ENCODE assay signal across 1 cellular context in the genomic region with DNA sequence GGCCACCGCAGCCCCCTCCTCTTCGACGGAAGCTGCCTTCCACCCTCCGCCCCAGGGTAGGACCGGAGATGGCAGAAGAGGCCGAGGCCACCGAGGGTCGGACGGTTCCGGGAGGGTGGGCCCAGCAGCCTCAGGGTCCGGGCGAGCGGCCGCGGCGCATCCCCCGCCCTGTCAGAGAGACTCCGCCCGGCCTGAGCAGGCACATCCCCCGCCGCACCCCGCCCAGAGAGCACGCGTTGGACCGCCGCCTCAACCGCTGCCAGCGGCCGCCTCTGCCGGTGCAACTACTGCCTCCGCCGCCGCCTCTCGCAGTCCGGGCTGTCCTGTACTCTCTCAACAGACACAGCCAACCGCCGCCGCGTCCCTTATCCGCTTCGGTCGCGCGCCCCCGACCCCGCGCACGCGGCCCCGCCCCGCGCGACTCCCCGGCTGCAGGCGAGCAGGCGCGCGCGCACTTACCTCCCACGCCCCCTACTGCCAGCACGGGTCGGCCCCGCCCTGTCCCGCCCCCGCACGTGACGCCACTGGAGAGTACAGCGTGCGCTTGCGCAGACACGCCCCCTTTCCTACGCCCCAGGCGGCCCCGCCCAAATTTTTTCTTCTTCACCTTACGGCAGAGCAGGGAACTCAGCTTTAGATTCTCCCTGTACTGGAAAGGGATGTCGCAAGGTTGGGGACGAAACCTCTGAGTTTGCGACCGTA.
A peak's percentile ranks its signal among the peaks of the same experiment; 100 is the strongest.
TF ChIP-seq lines count a peak whose summit lies in the region.

A gene with protein sequence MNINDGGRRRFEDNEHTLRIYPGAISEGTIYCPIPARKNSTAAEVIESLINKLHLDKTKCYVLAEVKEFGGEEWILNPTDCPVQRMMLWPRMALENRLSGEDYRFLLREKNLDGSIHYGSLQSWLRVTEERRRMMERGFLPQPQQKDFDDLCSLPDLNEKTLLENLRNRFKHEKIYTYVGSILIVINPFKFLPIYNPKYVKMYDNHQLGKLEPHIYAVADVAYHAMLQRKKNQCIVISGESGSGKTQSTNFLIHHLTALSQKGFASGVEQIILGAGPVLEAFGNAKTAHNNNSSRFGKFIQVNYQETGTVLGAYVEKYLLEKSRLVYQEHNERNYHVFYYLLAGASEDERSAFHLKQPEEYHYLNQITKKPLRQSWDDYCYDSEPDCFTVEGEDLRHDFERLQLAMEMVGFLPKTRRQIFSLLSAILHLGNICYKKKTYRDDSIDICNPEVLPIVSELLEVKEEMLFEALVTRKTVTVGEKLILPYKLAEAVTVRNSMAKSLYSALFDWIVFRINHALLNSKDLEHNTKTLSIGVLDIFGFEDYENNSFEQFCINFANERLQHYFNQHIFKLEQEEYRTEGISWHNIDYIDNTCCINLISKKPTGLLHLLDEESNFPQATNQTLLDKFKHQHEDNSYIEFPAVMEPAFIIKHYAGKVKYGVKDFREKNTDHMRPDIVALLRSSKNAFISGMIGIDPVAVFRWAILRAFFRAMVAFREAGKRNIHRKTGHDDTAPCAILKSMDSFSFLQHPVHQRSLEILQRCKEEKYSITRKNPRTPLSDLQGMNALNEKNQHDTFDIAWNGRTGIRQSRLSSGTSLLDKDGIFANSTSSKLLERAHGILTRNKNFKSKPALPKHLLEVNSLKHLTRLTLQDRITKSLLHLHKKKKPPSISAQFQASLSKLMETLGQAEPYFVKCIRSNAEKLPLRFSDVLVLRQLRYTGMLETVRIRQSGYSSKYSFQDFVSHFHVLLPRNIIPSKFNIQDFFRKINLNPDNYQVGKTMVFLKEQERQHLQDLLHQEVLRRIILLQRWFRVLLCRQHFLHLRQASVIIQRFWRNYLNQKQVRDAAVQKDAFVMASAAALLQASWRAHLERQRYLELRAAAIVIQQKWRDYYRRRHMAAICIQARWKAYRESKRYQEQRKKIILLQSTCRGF (N-terminal part only) (minus strand): TSS at position 453 of the 702 bp plus-strand sequence. CDS start 71,587 bp downstream, outside the sequence.

TF ChIP-seq in HepG2, 621 proteins besides CTCF, POLR2A, EP300 and RAD21 (continued from another document and continues in another):
- TF ChIP-seq DNMT3B (CRISPR knock-in tag; conservative IDR thresholded peaks at IDR 0.05) (no peak), IRF9 (CRISPR knock-in tag; IDR thresholded peaks at IDR 0.05; ENCODE audit: borderline replicate concordance) (no peak), ZNF446 (CRISPR knock-in tag; IDR thresholded peaks at IDR 0.05) (no peak), EEA1 (CRISPR knock-in tag; IDR thresholded peaks at IDR 0.05; ENCODE audit: borderline replicate concordance) (no peak), SIX4 (CRISPR knock-in tag; IDR thresholded peaks at IDR 0.05) (no peak), SETDB1 (CRISPR knock-in tag; IDR thresholded peaks at IDR 0.05; ENCODE audit: borderline replicate concordance) (no peak), ZBTB20 (CRISPR knock-in tag; IDR thresholded peaks at IDR 0.05; ENCODE audit: borderline replicate concordance, low read depth) (no peak), ZFP62 (CRISPR knock-in tag; IDR thresholded peaks at IDR 0.05) (no peak), ZNF296 (CRISPR knock-in tag; conservative IDR thresholded peaks at IDR 0.05) (no peak), MIER2 (CRISPR knock-in tag; IDR thresholded peaks at IDR 0.05) (no peak), RBAK (CRISPR knock-in tag; IDR thresholded peaks at IDR 0.05) (no peak), ZNF816 (CRISPR knock-in tag; IDR thresholded peaks at IDR 0.05; ENCODE audit: borderline replicate concordance) (0 out of 2 replicates have a peak, but pooled peaks have one; percentile 48), NFIB (CRISPR knock-in tag; IDR thresholded peaks at IDR 0.05; ENCODE audit: borderline replicate concordance) (no peak), ZNF333 (CRISPR knock-in tag; IDR thresholded peaks at IDR 0.05; ENCODE audit: borderline replicate concordance) (no peak), HOXA7 (CRISPR knock-in tag; IDR thresholded peaks at IDR 0.05) (no peak), ZNF800 (CRISPR knock-in tag; IDR thresholded peaks at IDR 0.05) (0 out of 2 replicates have a peak, but pooled peaks have one; percentile 22), KIAA2018 (CRISPR knock-in tag; IDR thresholded peaks at IDR 0.05; ENCODE audit: borderline replicate concordance) (no peak), ZNF619 (CRISPR knock-in tag; IDR thresholded peaks at IDR 0.05) (0 out of 2 replicates have a peak, but pooled peaks have one; percentile 13), ZSCAN29 (CRISPR knock-in tag; conservative IDR thresholded peaks at IDR 0.05) (no peak), TOPORS (CRISPR knock-in tag; IDR thresholded peaks at IDR 0.05) (peak; percentile 54; the same call in 1 of the 2 replicates), FLYWCH1 (CRISPR knock-in tag; IDR thresholded peaks at IDR 0.05) (no peak), ASH2L (IDR thresholded peaks at IDR 0.05; ENCODE audit: insufficient read length, low read depth, low read length) (no peak), GABPA (IDR thresholded peaks at IDR 0.05; ENCODE audit: low read depth, low read length) (no peak), GABPA (CRISPR knock-in tag; IDR thresholded peaks at IDR 0.05; ENCODE audit: low read depth) (no peak), ZFP90 (CRISPR knock-in tag; IDR thresholded peaks at IDR 0.05; ENCODE audit: borderline replicate concordance) (no peak), DPF2 (CRISPR knock-in tag; IDR thresholded peaks at IDR 0.05; ENCODE audit: borderline replicate concordance, low read depth) (no peak), ZNF143 (CRISPR knock-in tag; IDR thresholded peaks at IDR 0.05) (no peak), ZNF138 (CRISPR knock-in tag; IDR thresholded peaks at IDR 0.05; ENCODE audit: low read depth) (no peak), ZNF615 (CRISPR knock-in tag; IDR thresholded peaks at IDR 0.05; ENCODE audit: borderline replicate concordance) (no peak)
- TF ChIP-seq, protein P1, sequence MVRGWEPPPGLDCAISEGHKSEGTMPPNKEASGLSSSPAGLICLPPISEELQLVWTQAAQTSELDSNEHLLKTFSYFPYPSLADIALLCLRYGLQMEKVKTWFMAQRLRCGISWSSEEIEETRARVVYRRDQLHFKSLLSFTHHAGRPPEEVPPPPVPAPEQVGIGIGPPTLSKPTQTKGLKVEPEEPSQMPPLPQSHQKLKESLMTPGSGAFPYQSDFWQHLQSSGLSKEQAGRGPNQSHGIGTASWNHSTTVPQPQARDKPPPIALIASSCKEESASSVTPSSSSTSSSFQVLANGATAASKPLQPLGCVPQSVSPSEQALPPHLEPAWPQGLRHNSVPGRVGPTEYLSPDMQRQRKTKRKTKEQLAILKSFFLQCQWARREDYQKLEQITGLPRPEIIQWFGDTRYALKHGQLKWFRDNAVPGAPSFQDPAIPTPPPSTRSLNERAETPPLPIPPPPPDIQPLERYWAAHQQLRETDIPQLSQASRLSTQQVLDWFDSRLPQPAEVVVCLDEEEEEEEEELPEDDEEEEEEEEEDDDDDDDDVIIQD (CRISPR knock-in tag; IDR thresholded peaks at IDR 0.05; ENCODE audit: low read depth) = no peak
- TF ChIP-seq, protein P2, sequence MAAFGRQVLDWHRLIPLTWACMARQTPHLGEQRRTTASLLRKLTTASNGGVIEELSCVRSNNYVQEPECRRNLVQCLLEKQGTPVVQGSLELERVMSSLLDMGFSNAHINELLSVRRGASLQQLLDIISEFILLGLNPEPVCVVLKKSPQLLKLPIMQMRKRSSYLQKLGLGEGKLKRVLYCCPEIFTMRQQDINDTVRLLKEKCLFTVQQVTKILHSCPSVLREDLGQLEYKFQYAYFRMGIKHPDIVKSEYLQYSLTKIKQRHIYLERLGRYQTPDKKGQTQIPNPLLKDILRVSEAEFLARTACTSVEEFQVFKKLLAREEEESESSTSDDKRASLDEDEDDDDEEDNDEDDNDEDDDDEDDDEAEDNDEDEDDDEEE (CRISPR knock-in tag; IDR thresholded peaks at IDR 0.05) = 0 out of 2 replicates have a peak, but pooled peaks have one; percentile 27
- TF ChIP-seq, protein P3, sequence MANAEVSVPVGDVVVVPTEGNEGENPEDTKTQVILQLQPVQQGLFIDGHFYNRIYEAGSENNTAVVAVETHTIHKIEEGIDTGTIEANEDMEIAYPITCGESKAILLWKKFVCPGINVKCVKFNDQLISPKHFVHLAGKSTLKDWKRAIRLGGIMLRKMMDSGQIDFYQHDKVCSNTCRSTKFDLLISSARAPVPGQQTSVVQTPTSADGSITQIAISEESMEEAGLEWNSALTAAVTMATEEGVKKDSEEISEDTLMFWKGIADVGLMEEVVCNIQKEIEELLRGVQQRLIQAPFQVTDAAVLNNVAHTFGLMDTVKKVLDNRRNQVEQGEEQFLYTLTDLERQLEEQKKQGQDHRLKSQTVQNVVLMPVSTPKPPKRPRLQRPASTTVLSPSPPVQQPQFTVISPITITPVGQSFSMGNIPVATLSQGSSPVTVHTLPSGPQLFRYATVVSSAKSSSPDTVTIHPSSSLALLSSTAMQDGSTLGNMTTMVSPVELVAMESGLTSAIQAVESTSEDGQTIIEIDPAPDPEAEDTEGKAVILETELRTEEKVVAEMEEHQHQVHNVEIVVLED (CRISPR knock-in tag; IDR thresholded peaks at IDR 0.05; ENCODE audit: borderline replicate concordance) = peak; percentile 69; the same call in 1 of the 2 replicates
